33 cellular contexts compared by ENCODE assay signal in the genomic region with DNA sequence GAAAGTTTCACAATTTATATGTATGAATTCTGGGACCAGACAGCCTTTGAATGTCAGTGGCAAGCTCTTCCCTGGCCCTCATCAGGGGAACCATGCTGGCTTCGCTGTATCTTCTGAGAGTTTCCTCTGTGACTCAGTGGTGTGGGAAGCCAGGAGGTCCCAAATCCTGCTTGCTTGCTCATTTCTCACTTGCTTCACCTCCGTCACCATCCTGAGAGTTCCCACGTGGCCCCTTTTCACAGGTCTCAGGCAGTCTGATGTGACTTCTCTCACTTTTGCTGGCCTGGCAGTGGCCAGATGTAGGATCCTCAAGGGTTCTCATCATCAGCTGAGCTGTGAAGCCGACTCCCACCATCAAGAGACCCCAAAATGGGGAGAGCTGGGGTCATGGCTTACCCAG. TPM values are rescaled to one million over a fixed set of nuclear protein-coding genes. Genes with fewer than 3 reads are reported as not detected.
"Had no signal": no experiment of that assay in that cellular context is flagged by ENCODE, and none has a peak within 500 bp of the region (broad histone marks: within the 10 kb centered on the region; RNA-seq: fewer than 3 reads in every experiment).

No MANE protein-coding gene starts in this region.

- H3K27ac ChIP-seq: brain microvascular endothelial cell, KMS-11, SJCRH30, SK-N-MC, WERI-Rb-1 had no signal

- H3K9me3 Mint-ChIP-seq: activated naive CD8-positive, alpha-beta T cell treated with anti-CD3 and anti-CD28 coated beads for 36 hours had no signal

- H3K36me3 Mint-ChIP-seq: activated CD8-positive, alpha-beta memory T cell treated with anti-CD3 and anti-CD28 coated beads, Interleukin-2, amount 10 ng/mL, durations not matched to agents 7 days and 5 days; activated naive CD8-positive, alpha-beta T cell treated with anti-CD3 and anti-CD28 coated beads for 36 hours had no signal

- H3K9ac ChIP-seq: KMS-11 had no signal

- H3K4me1 ChIP-seq: SJCRH30 had no signal

- H3K4me1 Mint-ChIP-seq: activated CD8-positive, alpha-beta memory T cell treated with anti-CD3 and anti-CD28 coated beads, Interleukin-2, amount 10 ng/mL, durations not matched to agents 7 days and 5 days; activated naive CD8-positive, alpha-beta T cell treated with anti-CD3 and anti-CD28 coated beads for 36 hours had no signal

- DNase-seq: activated CD4-positive, CD25-positive, alpha-beta regulatory T cell; activated CD8-positive, alpha-beta memory T cell treated with anti-CD3 and anti-CD28 coated beads for 24 hours; activated CD8-positive, alpha-beta memory T cell treated with anti-CD3 and anti-CD28 coated beads, Interleukin-2, amount 10 ng/mL, durations not matched to agents 7 days and 5 days; activated CD8-positive, alpha-beta memory T cell treated with anti-CD3 and anti-CD28 coated beads, Interleukin-2, amount 50 U/mL, for 48 hours; activated effector memory CD4-positive, alpha-beta T cell treated with anti-CD3 and anti-CD28 coated beads, Interleukin-2, amount 50 U/mL, for 16 hours; activated naive CD4-positive, alpha-beta T cell; activated naive CD4-positive, alpha-beta T cell treated with anti-CD3 and anti-CD28 coated beads, Interleukin-2, amount 50 U/mL, for 16 hours; activated naive CD8-positive, alpha-beta T cell treated with anti-CD3 and anti-CD28 coated beads for 36 hours; amniotic stem cell; aorta; brain microvascular endothelial cell; central memory CD4-positive, alpha-beta T cell; MM.1S; MV-4-11; NCI-H1092 treated with DMSO at 0.1 percent for 48 hours; NCI-H1417; NCI-H146; NCI-H187; NCI-H2029 treated with DMSO at 0.1 percent for 48 hours; NCI-H2107; NCI-H2171; NCI-H226; NCI-H446 treated with DMSO at 0.1 percent for 48 hours; NCI-H524 treated with DMSO at 0.1 percent for 48 hours; SHP77; SJCRH30; T1000; WERI-Rb-1 had no signal

- H3K27ac Mint-ChIP-seq: activated CD8-positive, alpha-beta memory T cell treated with anti-CD3 and anti-CD28 coated beads, Interleukin-2, amount 10 ng/mL, durations not matched to agents 7 days and 5 days; activated naive CD8-positive, alpha-beta T cell treated with anti-CD3 and anti-CD28 coated beads for 36 hours had no signal

- H3K4me2 ChIP-seq: KMS-11 had no signal

- H3K36me3 ChIP-seq: brain microvascular endothelial cell, SJCRH30, WERI-Rb-1 had no signal

- H3K9me3 ChIP-seq: SJCRH30 had no signal

- H3K4me3 Mint-ChIP-seq: activated CD8-positive, alpha-beta memory T cell treated with anti-CD3 and anti-CD28 coated beads, Interleukin-2, amount 10 ng/mL, durations not matched to agents 7 days and 5 days; activated naive CD8-positive, alpha-beta T cell treated with anti-CD3 and anti-CD28 coated beads for 36 hours had no signal

- H3K4me3 ChIP-seq: SJCRH30, SK-N-MC had no signal

- H3K27me3 Mint-ChIP-seq: activated CD8-positive, alpha-beta memory T cell treated with anti-CD3 and anti-CD28 coated beads, Interleukin-2, amount 10 ng/mL, durations not matched to agents 7 days and 5 days; activated naive CD8-positive, alpha-beta T cell treated with anti-CD3 and anti-CD28 coated beads for 36 hours had no signal

- H3K27me3 ChIP-seq: brain microvascular endothelial cell, SJCRH30 had no signal

- ATAC-seq: activated CD8-positive, alpha-beta memory T cell treated with anti-CD3 and anti-CD28 coated beads, Interleukin-2, amount 10 ng/mL, durations not matched to agents 7 days and 5 days; Panc1 had no signal

RNA-seq across cellular contexts. Expression of a gene that starts 28.4 kb away (rescaled TPM):
- total RNA-seq: activated CD8-positive, alpha-beta memory T cell treated with anti-CD3 and anti-CD28 coated beads, Interleukin-2, amount 10 ng/mL, durations not matched to agents 7 days and 5 days; activated naive CD8-positive, alpha-beta T cell treated with anti-CD3 and anti-CD28 coated beads for 36 hours; T-helper 1 cell treated with Interleukin-12 subunit alpha and Interleukin-12 subunit beta and Interleukin-4 antibody, amounts not matched to agents 30 ng/mL and 1 ng/mL, for 36 hours; T-helper 2 cell treated with Interferon-gamma antibody and Interleukin-4, amounts not matched to agents 100 ng/mL and 5 ng/mL, for 36 hours had no signal
